In genomic region chr6:44064089-44064947, GRCh38 we compare ENCODE assay signal across 8 cellular contexts.
DNase-seq lines count a peak whose midpoint lies in the region; ATAC-seq and TF ChIP-seq lines count a peak whose summit lies in the region.

No MANE protein-coding gene starts in this region.

- no peaks in the 10 kb centered on the region for H3K9me2 ChIP-seq in PC-3 (replicated peaks; ENCODE audit: low read length)

- no peak overlapping the region for H2AFZ ChIP-seq in PC-3 (ENCODE audit: low read length)

- ATAC-seq in PC-3 (peak; percentile 94), omental fat pad (ENCODE audit: low FRiP score) (peak; percentile 92)

- H3K9me3 ChIP-seq in PC-3 (ENCODE audit: low read length) (no peaks in the 10 kb centered on the region), esophagus muscularis mucosa (no peaks in the 10 kb centered on the region)

- H4K20me1 ChIP-seq in PC-3 (ENCODE audit: low read length), result no peaks in the 10 kb centered on the region

- no peak overlapping the region for H3K4me3 ChIP-seq in PC-3 (ENCODE audit: low read length)
- H3K4me3 ChIP-seq in esophagus muscularis mucosa, result no peak overlapping the region

- TF ChIP-seq POLR2A in esophagus muscularis mucosa (IDR thresholded peaks at IDR 0.05; ENCODE audit: low read depth), result no peak

- CTCF ChIA-PET in PC-3 (lab: Charles Lee), result no interaction called here

- H3K4me2 ChIP-seq in PC-3 (ENCODE audit: low read length), result peak overlapping the region; percentile 30; the same call in 1 of the 2 replicates

- peak overlapping the region; percentile 73 for H3K9ac ChIP-seq in PC-3 (ENCODE audit: low read length)

- POLR2A ChIA-PET in PC-3 (lab: Charles Lee; ENCODE audit: unreplicated experiment), result no interaction called here

- no peaks in the 10 kb centered on the region for H3F3A ChIP-seq in PC-3 (ENCODE audit: low read length, unreplicated experiment)

- TF ChIP-seq CTCF in PC-3 (conservative IDR thresholded peaks at IDR 0.05; ENCODE audit: low read depth, low read length), result no peak
- TF ChIP-seq CTCF in esophagus muscularis mucosa (IDR thresholded peaks at IDR 0.05), result no peak
- no peak for TF ChIP-seq CTCF in omental fat pad (IDR thresholded peaks at IDR 0.05)

- TF ChIP-seq EP300 in esophagus muscularis mucosa (IDR thresholded peaks at IDR 0.05), result no peak

- no peaks in the 10 kb centered on the region for H3K36me3 ChIP-seq in PC-3 (ENCODE audit: low read depth, low read length)
- no peaks in the 10 kb centered on the region for H3K36me3 ChIP-seq in esophagus muscularis mucosa

- H3K27me3 ChIP-seq in PC-3 (ENCODE audit: low read length) (no peaks in the 10 kb centered on the region), esophagus muscularis mucosa (no peaks in the 10 kb centered on the region)

- intact Hi-C loops in PC-3 (cut with micrococcal nuclease), result no loop called here
- intact Hi-C loops in esophagus muscularis mucosa (cut with DNase I), result no loop called here

- WGBS in esophagus muscularis mucosa, result 67% methylated on average over 13 of the region's 17 CpGs

- BruUV-seq in PC-3 (replicated peaks; lab: Mats Ljungman, UMichigan), result no TSS peak

- no peaks in the 10 kb centered on the region for H3K79me2 ChIP-seq in PC-3 (ENCODE audit: low read length)

- peak; percentile 63 for DNase-seq in CMK (ENCODE audit: low read depth)
- DNase-seq in PC-3, result peak; percentile 85
- no peak for DNase-seq in esophagus muscularis mucosa (ENCODE audit: extremely low spot score)
- peak; percentile 85 for DNase-seq in omental fat pad (ENCODE audit: low spot score)
- DNase-seq in NCI-H1417 treated with DMSO at 0.1 percent for 48 hours (lab: John Stamatoyannopoulos, UW), result no peak
- no peak for DNase-seq in NCI-H2171 treated with DMSO at 0.1 percent for 48 hours (lab: John Stamatoyannopoulos, UW)
- no peak for DNase-seq in medulla oblongata (ENCODE audit: extremely low spot score)
- DNase-seq in HuH-7.5 (ENCODE audit: low spot score), result no peak

- H3K27ac ChIP-seq in PC-3 (ENCODE audit: low read length) (peak overlapping the region; percentile 92), esophagus muscularis mucosa (replicated peaks in 1 of 4) (peak overlapping the region in 3 of 4 donors; percentile 19 to 79 (median 50))

- H3K4me1 ChIP-seq in PC-3 (ENCODE audit: insufficient read depth, low read length) (peaks cover 35% of the 10 kb centered on the region), esophagus muscularis mucosa (peaks cover 33 to 62% (median 56%) of the 10 kb centered on the region in 4 donors)

Comparison
In these comparisons a context has a peak if more than half of its experiments do, and no peak if none do; other contexts are left out.
1. DNase-seq: peak in CMK (single experiment), PC-3 (single experiment) and omental fat pad (single experiment); none in esophagus muscularis mucosa (single experiment), NCI-H1417 treated with DMSO at 0.1 percent for 48 hours (single experiment), NCI-H2171 treated with DMSO at 0.1 percent for 48 hours (single experiment), medulla oblongata (single experiment) and HuH-7.5 (single experiment).